ENCODE assay signal across 9 cellular contexts in genomic region chr6:135163440-135163738, GRCh38. TPM values are rescaled to one million over a fixed set of nuclear protein-coding genes. Genes with fewer than 3 reads are reported as not detected.
A peak's percentile ranks its signal among the peaks of the same experiment; 100 is the strongest.
DNase-seq lines count a peak whose midpoint lies in the region; ATAC-seq and TF ChIP-seq lines count a peak whose summit lies in the region.
"Had no signal": no experiment of that assay in that cellular context is flagged by ENCODE, and none has a peak within 500 bp of the region (broad histone marks: within the 10 kb centered on the region; RNA-seq: fewer than 3 reads in every experiment).

No MANE protein-coding gene starts in this region.

- no peak overlapping the region for H4K8ac ChIP-seq in trophoblast cell (ENCODE audit: low read depth, low read length)

- peak overlapping the region in 3 of 8 donors; percentile 8 to 63 (median 59) for H3K4me3 Mint-ChIP-seq in naive B cell
- H3K4me3 Mint-ChIP-seq: nephron progenitor cell had no signal

- H4K12ac ChIP-seq in trophoblast cell (ENCODE audit: low read depth, low read length): no peak overlapping the region

- no peaks in the 10 kb centered on the region for H3K36me3 ChIP-seq in testis (ENCODE audit: low read depth, missing control alignments)
- no peaks in the 10 kb centered on the region for H3K36me3 ChIP-seq in ovary
- no peaks in the 10 kb centered on the region for H3K36me3 ChIP-seq in trophoblast cell (ENCODE audit: control insufficient read depth in 1 of 2, insufficient read depth in 2 of 2, low read length in 2 of 2)

- H3K27ac Mint-ChIP-seq in naive B cell: peak overlapping the region in 4 of 6 donors; percentile 11 to 69 (median 25)
- H3K27ac Mint-ChIP-seq: nephron progenitor cell had no signal

- TF ChIP-seq CTCF in testis (IDR thresholded peaks at IDR 0.05) (no peak), ovary (IDR thresholded peaks at IDR 0.05) (no peak)

- H2AFZ ChIP-seq in trophoblast cell (ENCODE audit: insufficient read depth, low read length, poor library complexity): no peak overlapping the region

- H3K4ac ChIP-seq in trophoblast cell (ENCODE audit: low read depth, low read length): no peak overlapping the region

- TF ChIP-seq POLR2A in testis (IDR thresholded peaks at IDR 0.05) (no peak), ovary (IDR thresholded peaks at IDR 0.05) (no peak)

- no peaks in the 10 kb centered on the region for H3K27me3 ChIP-seq in testis
- H3K27me3 ChIP-seq in ovary: no peaks in the 10 kb centered on the region
- no peaks in the 10 kb centered on the region for H3K27me3 ChIP-seq in trophoblast cell (ENCODE audit: insufficient read depth, low read length)

- H2BK120ac ChIP-seq in trophoblast cell (ENCODE audit: insufficient read depth, low read length, poor library complexity): no peak overlapping the region

- WGBS in testis, 2 donors: 61 to 78% methylated on average over 3 of the region's 3 CpGs
- WGBS in ovary, 3 donors: 88 to 89% (median 88%) methylated on average over 3 of the region's 3 CpGs
- no CpG with 5 or more reads among the region's 3 CpGs for WGBS in trophoblast cell (ENCODE audit: extremely low coverage, insufficient coverage, insufficient read length)

- no peak overlapping the region for H3K14ac ChIP-seq in trophoblast cell (ENCODE audit: low read length)

- no peak overlapping the region for H4K91ac ChIP-seq in trophoblast cell (ENCODE audit: low read depth, low read length)

- no peak overlapping the region for H2AK5ac ChIP-seq in trophoblast cell (ENCODE audit: low read length)

- peaks cover 0 to 10% (median 5%) of the 10 kb centered on the region in 3 donors for H3K4me1 Mint-ChIP-seq in naive B cell

- no peak overlapping the region for H3K4me2 ChIP-seq in trophoblast cell (ENCODE audit: low read length)

- no peak overlapping the region for H2BK5ac ChIP-seq in trophoblast cell (ENCODE audit: low read depth, low read length, poor library complexity)

- no peak overlapping the region for H3K9ac ChIP-seq in trophoblast cell (ENCODE audit: low read length)

- H3K23ac ChIP-seq in trophoblast cell (ENCODE audit: low read length): no peak overlapping the region

- intact Hi-C loops in testis (cut with DNase I; ENCODE audit: low total_unique reads) (no loop called here), ovary (cut with DNase I) (no loop called here), Right ventricle myocardium superior (cut with DNase I) (no loop called here)

- no peaks in the 10 kb centered on the region for H3K36me3 Mint-ChIP-seq in naive B cell

- ATAC-seq in GM18517 (IDR thresholded peaks at IDR 0.05; ENCODE audit: unreplicated experiment): peak; percentile 78
- peak; percentile 72 for ATAC-seq in HG02759 (IDR thresholded peaks at IDR 0.05; ENCODE audit: unreplicated experiment)
- ATAC-seq in naive B cell (ENCODE audit: low read depth in 2 of 2): peak; percentile 91 to 94
- ATAC-seq in Right ventricle myocardium superior (ENCODE audit: poor library complexity): no peak

- H3K79me2 ChIP-seq in trophoblast cell (ENCODE audit: control insufficient read depth, insufficient read depth, low read length, poor library complexity): no peaks in the 10 kb centered on the region

- no peaks in the 10 kb centered on the region for H3K4me1 ChIP-seq in testis
- H3K4me1 ChIP-seq in ovary (ENCODE audit: insufficient read depth): no peaks in the 10 kb centered on the region
- no peaks in the 10 kb centered on the region for H3K4me1 ChIP-seq in trophoblast cell (ENCODE audit: control insufficient read depth in 1 of 2, insufficient read depth in 2 of 2, low read length in 2 of 2)

- H2BK12ac ChIP-seq in trophoblast cell (ENCODE audit: low read length): no peak overlapping the region

- TF ChIP-seq EP300 in ovary (IDR thresholded peaks at IDR 0.05): no peak

- H3K9me3 ChIP-seq in testis (no peaks in the 10 kb centered on the region), ovary (no peaks in the 10 kb centered on the region), trophoblast cell (ENCODE audit: insufficient read depth, low read depth, low read length) (no peaks in the 10 kb centered on the region)

- no peak overlapping the region for H3K27ac ChIP-seq in testis
- no peak overlapping the region for H3K27ac ChIP-seq in ovary
- no peak overlapping the region for H3K27ac ChIP-seq in trophoblast cell (ENCODE audit: low read depth, low read length)

- H3K9me3 Mint-ChIP-seq in naive B cell: no peaks in the 10 kb centered on the region

- H3K79me1 ChIP-seq in trophoblast cell (ENCODE audit: low read length): no peaks in the 10 kb centered on the region

- H3K27me3 Mint-ChIP-seq in naive B cell: peaks cover 0 to 8% (median 5%) of the 10 kb centered on the region in 3 donors

- H3K4me3 ChIP-seq in testis (no peak overlapping the region), ovary (no peak overlapping the region), trophoblast cell (ENCODE audit: low read depth, low read length) (no peak overlapping the region)

- DNase-seq in T-helper 2 cell: peak in 3 of 5 experiments; percentile 16 to 93 (median 36)
- peak; percentile 23 for DNase-seq in naive B cell
- no peak for DNase-seq in testis
- DNase-seq in ovary: no peak
- no peak for DNase-seq in Right ventricle myocardium superior
- DNase-seq in trophoblast cell: no peak

- H3K18ac ChIP-seq in trophoblast cell (ENCODE audit: low read length): no peak overlapping the region

RNA-seq across cellular contexts. Expression of gene MYB, which starts 17.7 kb away (rescaled TPM):
- under 1 TPM in 4 of 6 donors, not detected in 2; 0.13 to 0.39 (median 0.26) TPM for polyA plus RNA-seq in naive B cell (ENCODE audit: low read depth in 6 of 6)
- 1 to 10 TPM; 1.5 to 3.7 TPM for total RNA-seq in testis
- polyA plus RNA-seq in testis (ENCODE audit: insufficient read depth, low read depth, low replicate concordance): 1.8 TPM
- 1 to 10 TPM in 3 of 7 donors, under 1 TPM in 2, not detected in 2; 0.12 to 7.0 (median 1.2) TPM for total RNA-seq in ovary
- 1 to 10 TPM in 1 of 2 donors, under 1 TPM in 1; 0.07 to 1.0 TPM for polyA plus RNA-seq in ovary
- 0.22 TPM for total RNA-seq in Right ventricle myocardium superior
- 0.21 and 0.24 TPM in 2 replicates for polyA plus RNA-seq in trophoblast cell (2013)

Comparison
In these comparisons a context has a peak if more than half of its experiments do, and no peak if none do; other contexts are left out.
1. DNase-seq: peak in T-helper 2 cell (3 of 5) and naive B cell (single experiment); none in testis (single experiment), ovary (0 of 5), Right ventricle myocardium superior (single experiment) and trophoblast cell (0 of 2).